Comparison of ENCODE assay signal across 8 cellular contexts in the genomic region with DNA sequence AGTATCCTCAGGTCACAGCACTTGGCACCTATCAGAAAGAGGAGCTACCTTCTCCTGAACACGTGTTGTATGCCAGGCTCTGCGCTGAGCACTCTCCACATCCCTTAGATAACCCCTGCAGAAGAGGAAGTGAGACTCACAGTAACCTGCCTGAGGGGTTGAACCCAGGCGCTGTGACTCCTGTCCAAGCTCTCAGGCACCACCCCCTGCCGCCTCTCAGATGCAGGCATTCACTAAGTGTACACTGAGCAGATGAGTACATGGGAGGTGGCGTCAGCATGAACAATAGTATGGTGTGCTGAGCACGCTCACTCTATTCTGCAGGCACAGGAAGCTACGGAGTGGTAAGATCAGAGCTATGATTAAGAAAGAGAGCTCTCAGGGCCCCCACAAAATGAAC. TPM values are rescaled to one million over a fixed set of nuclear protein-coding genes. Genes with fewer than 3 reads are reported as not detected.
DNase-seq lines count a peak whose midpoint lies in the region; ATAC-seq and TF ChIP-seq lines count a peak whose summit lies in the region.

No MANE protein-coding gene starts in this region.

- no peaks in the 10 kb centered on the region for H3K27me3 Mint-ChIP-seq in CD8-positive, alpha-beta memory T cell
- H3K27me3 Mint-ChIP-seq in activated T-cell treated with anti-CD3 and anti-CD28 coated beads, Interleukin-2, amount 50 U/mL, for 72 hours (ENCODE audit: low read depth): no peaks in the 10 kb centered on the region
- peaks cover 2% of the 10 kb centered on the region for H3K27me3 Mint-ChIP-seq in HFFc6 (ENCODE audit: insufficient read depth)

- no peaks in the 10 kb centered on the region for H3K36me3 ChIP-seq in CD8-positive, alpha-beta memory T cell (ENCODE audit: insufficient read depth, low read length)
- H3K36me3 ChIP-seq in MM.1S (replicated peaks; ENCODE audit: insufficient read depth, low read length): no peaks in the 10 kb centered on the region
- H3K36me3 ChIP-seq in MG63: no peaks in the 10 kb centered on the region

- H3K4me1 Mint-ChIP-seq in CD8-positive, alpha-beta memory T cell: peaks cover 34 to 44% (median 42%) of the 10 kb centered on the region in 3 donors
- H3K4me1 Mint-ChIP-seq in activated T-cell treated with anti-CD3 and anti-CD28 coated beads, Interleukin-2, amount 50 U/mL, for 72 hours (ENCODE audit: low read depth): peaks cover 29% of the 10 kb centered on the region
- no peaks in the 10 kb centered on the region; the same call in 1 of the 2 replicates for H3K4me1 Mint-ChIP-seq in HFFc6 (ENCODE audit: low read depth)

- H3K36me3 Mint-ChIP-seq in CD8-positive, alpha-beta memory T cell: peaks cover 0 to 11% (median 0%) of the 10 kb centered on the region in 3 donors
- no peaks in the 10 kb centered on the region for H3K36me3 Mint-ChIP-seq in activated T-cell treated with anti-CD3 and anti-CD28 coated beads, Interleukin-2, amount 50 U/mL, for 72 hours (ENCODE audit: insufficient read depth in 2 of 2)
- no peaks in the 10 kb centered on the region for H3K36me3 Mint-ChIP-seq in HFFc6 (ENCODE audit: low read depth)

- no peaks in the 10 kb centered on the region for H3F3A ChIP-seq in MM.1S (ENCODE audit: insufficient read depth, low read length)

- no peak overlapping the region for H3K27ac ChIP-seq in CD8-positive, alpha-beta memory T cell (ENCODE audit: low read depth, low read length)
- peak overlapping the region; percentile 43; the same call in 1 of the 2 replicates for H3K27ac ChIP-seq in MM.1S (ENCODE audit: low read length)

- no peaks in the 10 kb centered on the region for H3K27me3 ChIP-seq in CD8-positive, alpha-beta memory T cell (ENCODE audit: insufficient read depth, low read length, poor library complexity, severe bottlenecking)
- H3K27me3 ChIP-seq in MM.1S (replicated peaks; ENCODE audit: insufficient read depth, low read length) (no peaks in the 10 kb centered on the region), MG63 (no peaks in the 10 kb centered on the region)

- peak overlapping the region; percentile 30; the same call in 1 of the 2 replicates for H3K4me2 ChIP-seq in MM.1S (ENCODE audit: low read depth, low read length)

- CTCF ChIA-PET in CD8-positive, alpha-beta memory T cell (lab: Charles Lee): interaction anchor here (0.6 kb wide), 1 partner anchor 12 kb away, joined by 3 read pairs; no protein-coding TSS in a partner anchor

- H3K27ac Mint-ChIP-seq in CD8-positive, alpha-beta memory T cell: peak overlapping the region; percentile 59 to 96 (median 81)
- H3K27ac Mint-ChIP-seq in activated T-cell treated with anti-CD3 and anti-CD28 coated beads, Interleukin-2, amount 50 U/mL, for 72 hours: peak overlapping the region; percentile 66
- no peak overlapping the region for H3K27ac Mint-ChIP-seq in HFFc6

- TF ChIP-seq CTCF in MM.1S (IDR thresholded peaks at IDR 0.05; ENCODE audit: low read length) (no peak), HFFc6 (IDR thresholded peaks at IDR 0.05) (no peak)

- peak overlapping the region in 6 of 7 donors; percentile 58 to 85 (median 74) for H3K4me3 Mint-ChIP-seq in CD8-positive, alpha-beta memory T cell
- peak overlapping the region; percentile 56 to 70 for H3K4me3 Mint-ChIP-seq in activated T-cell treated with anti-CD3 and anti-CD28 coated beads, Interleukin-2, amount 50 U/mL, for 72 hours
- no peak overlapping the region for H3K4me3 Mint-ChIP-seq in HFFc6

- POLR2A ChIA-PET in CD8-positive, alpha-beta memory T cell (lab: Charles Lee): no interaction called here

- H3K79me2 ChIP-seq in MM.1S (ENCODE audit: low read length): no peaks in the 10 kb centered on the region

- DNase-seq in CD8-positive, alpha-beta memory T cell: peak in 3 of 5 donors; percentile 31 to 61 (median 46)
- DNase-seq in MM.1S (peak; percentile 65), HFFc6 (no peak), MG63 (no peak), medulla oblongata (ENCODE audit: extremely low spot score) (no peak)
- DNase-seq in activated T-cell treated with anti-CD3 and anti-CD28 coated beads, Interleukin-2, amount 50 U/mL, for 72 hours: peak; percentile 68 to 76
- DNase-seq in stimulated activated CD8-positive, alpha-beta memory T cell treated with anti-CD3 and anti-CD28 coated beads, Interleukin-7, amount 100 ng/mL, for 4 hours (ENCODE audit: low read depth in 2 of 2): peak; percentile 49 to 52

- H3K9me2 ChIP-seq in MM.1S (replicated peaks; ENCODE audit: insufficient read depth, low read length): no peaks in the 10 kb centered on the region

- peaks cover 28% of the 10 kb centered on the region for H3K4me1 ChIP-seq in CD8-positive, alpha-beta memory T cell (ENCODE audit: insufficient read depth, low read length)
- H3K4me1 ChIP-seq in MM.1S (ENCODE audit: low read length): peaks cover 17% of the 10 kb centered on the region

- H3K9me3 Mint-ChIP-seq in CD8-positive, alpha-beta memory T cell: peaks cover 0 to 10% (median 0%) of the 10 kb centered on the region in 5 donors
- H3K9me3 Mint-ChIP-seq in activated T-cell treated with anti-CD3 and anti-CD28 coated beads, Interleukin-2, amount 50 U/mL, for 72 hours: peaks cover 0 to 1% of the 10 kb centered on the region in 2 donors
- no peaks in the 10 kb centered on the region; the same call in 1 of the 2 replicates for H3K9me3 Mint-ChIP-seq in HFFc6

- peak overlapping the region; percentile 63 for H2AFZ ChIP-seq in MM.1S (ENCODE audit: low read length)

- ATAC-seq in GM21526 (IDR thresholded peaks at IDR 0.05; ENCODE audit: low FRiP score, unreplicated experiment): peak; percentile 99
- ATAC-seq in activated T-cell treated with anti-CD3 and anti-CD28 coated beads, Interleukin-2, amount 50 U/mL, for 72 hours (replicated peaks in 1 of 2): peak; percentile 98 to 99

- no peaks in the 10 kb centered on the region for H4K20me1 ChIP-seq in MM.1S (ENCODE audit: insufficient read depth, low read length)

- H3K4me3 ChIP-seq in CD8-positive, alpha-beta memory T cell (ENCODE audit: low read length): peak overlapping the region; percentile 7
- H3K4me3 ChIP-seq in MM.1S (ENCODE audit: low read length) (no peak overlapping the region), MG63 (no peak overlapping the region)

- H3K9me3 ChIP-seq in CD8-positive, alpha-beta memory T cell (ENCODE audit: low read length): no peaks in the 10 kb centered on the region
- H3K9me3 ChIP-seq in MM.1S (replicated peaks; ENCODE audit: insufficient read depth, low read length) (no peaks in the 10 kb centered on the region), MG63 (no peaks in the 10 kb centered on the region)

- no peak overlapping the region for H3K9ac ChIP-seq in MM.1S (ENCODE audit: low read length)

RNA-seq across cellular contexts. Expression of a gene that starts 21.0 kb away (rescaled TPM):
- 10 to 100 TPM in 1 of 2 experiments, 1 to 10 TPM in 1; 9.9 to 11.2 TPM for total RNA-seq in CD8-positive, alpha-beta memory T cell
- 10.2 TPM for polyA plus RNA-seq in CD8-positive, alpha-beta memory T cell
- 10 to 100 TPM; 11.8 to 15.2 TPM for total RNA-seq in activated T-cell treated with anti-CD3 and anti-CD28 coated beads, Interleukin-2, amount 50 U/mL, for 72 hours
- 10 to 100 TPM in 4 of 6 experiments, 1 to 10 TPM in 2; 8.0 to 12.0 (median 10.2) TPM for total RNA-seq in HFFc6 (2021; fragmentation: NEBNext Ultra II Directional; extraction: Animal tissue kit (Norgen Biotek cat#: 25700))
- total RNA-seq in MG63 (2014; rRNA removed; shearing (Covaris generic); ENCODE audit: low replicate concordance): 10.1 and 13.5 TPM in 2 replicates

Comparison
In these comparisons a context has a peak if more than half of its experiments do, and no peak if none do; other contexts are left out.
1. DNase-seq: peak in CD8-positive, alpha-beta memory T cell (3 of 5), MM.1S (single experiment), activated T-cell treated with anti-CD3 and anti-CD28 coated beads, Interleukin-2, amount 50 U/mL, for 72 hours (2 of 2) and stimulated activated CD8-positive, alpha-beta memory T cell treated with anti-CD3 and anti-CD28 coated beads, Interleukin-7, amount 100 ng/mL, for 4 hours (2 of 2); none in HFFc6 (single experiment), MG63 (single experiment) and medulla oblongata (single experiment).